In the genomic region with DNA sequence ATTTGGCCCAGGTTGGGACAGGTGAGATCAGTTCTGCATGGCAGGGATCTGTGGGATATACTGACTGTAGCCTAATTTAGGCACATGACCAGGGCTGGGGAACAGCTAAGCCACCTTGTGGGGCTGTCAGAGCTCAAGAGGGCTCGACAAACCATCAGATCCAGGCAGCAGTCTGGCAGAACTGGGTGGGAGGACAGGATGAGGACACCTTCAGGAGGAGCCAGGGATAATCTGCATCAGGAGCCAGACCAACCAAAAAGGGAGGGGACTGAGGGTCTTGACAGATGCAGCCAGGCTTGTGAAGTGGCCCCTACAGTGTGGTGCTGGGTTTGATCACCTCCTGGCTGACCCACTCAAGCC, we compare ENCODE assay signal across 1 cellular context.
TF ChIP-seq lines count a peak whose summit lies in the region.

No MANE protein-coding gene starts in this region.

TF ChIP-seq in H1, 55 proteins besides CTCF, POLR2A, EP300 and RAD21:
- TF ChIP-seq RFX5 (IDR thresholded peaks at IDR 0.05; ENCODE audit: borderline replicate concordance, low read depth, low read length) (no peak), POU5F1 (IDR thresholded peaks at IDR 0.05; ENCODE audit: low read depth, low read length) (no peak), CTBP2 (IDR thresholded peaks at IDR 0.05; ENCODE audit: borderline replicate concordance, insufficient read depth, insufficient read length, low read length) (no peak), TCF12 (IDR thresholded peaks at IDR 0.05; ENCODE audit: low read depth, low read length) (no peak), KDM5A (IDR thresholded peaks at IDR 0.05; ENCODE audit: low read length) (no peak), GABPA (IDR thresholded peaks at IDR 0.05; ENCODE audit: borderline replicate concordance, insufficient read depth, low read length) (no peak), MAFK (IDR thresholded peaks at IDR 0.05; ENCODE audit: low read depth, low read length) (no peak), POLR2AphosphoS5 (IDR thresholded peaks at IDR 0.05; ENCODE audit: low read depth, low read length) (no peak), HDAC6 (IDR thresholded peaks at IDR 0.05; ENCODE audit: low read depth, low read length) (no peak), JUND (IDR thresholded peaks at IDR 0.05; ENCODE audit: low read length) (no peak), BRCA1 (IDR thresholded peaks at IDR 0.05; ENCODE audit: low read depth, low read length) (no peak), ZNF274 (IDR thresholded peaks at IDR 0.05; ENCODE audit: borderline replicate concordance, extremely low read depth, low read length) (no peak), JUN (IDR thresholded peaks at IDR 0.05; ENCODE audit: low read depth, low read length) (no peak), BCL11A (IDR thresholded peaks at IDR 0.05; ENCODE audit: low read depth in 2 of 2, low read length in 2 of 2) (no peak)
- TF ChIP-seq, protein P1, sequence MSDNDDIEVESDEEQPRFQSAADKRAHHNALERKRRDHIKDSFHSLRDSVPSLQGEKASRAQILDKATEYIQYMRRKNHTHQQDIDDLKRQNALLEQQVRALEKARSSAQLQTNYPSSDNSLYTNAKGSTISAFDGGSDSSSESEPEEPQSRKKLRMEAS (IDR thresholded peaks at IDR 0.05) = no peak
